Comparison of ENCODE assay signal across 8 cellular contexts in genomic region chr16:66933776-66934137, GRCh38. TPM values are rescaled to one million over a fixed set of nuclear protein-coding genes. Genes with fewer than 3 reads are reported as not detected.
DNase-seq lines count a peak whose midpoint lies in the region; ATAC-seq and TF ChIP-seq lines count a peak whose summit lies in the region.

No MANE protein-coding gene starts in this region.

- H3K36me3 Mint-ChIP-seq in Calu3 (ENCODE audit: insufficient read depth, unreplicated experiment): peaks cover 52% of the 10 kb centered on the region
- H3K36me3 Mint-ChIP-seq in activated CD4-positive, alpha-beta memory T cell treated with anti-CD3 and anti-CD28 coated beads, Interleukin-2, amount 10 ng/mL, durations not matched to agents 7 days and 5 days (ENCODE audit: low read depth): peaks cover 37% of the 10 kb centered on the region

- H3K27me3 ChIP-seq in skeletal muscle satellite cell (ENCODE audit: control insufficient read depth, insufficient read depth, low read length): no peaks in the 10 kb centered on the region

- H3K4me2 ChIP-seq in skeletal muscle satellite cell (ENCODE audit: low read length): peak overlapping the region; percentile 95

- peak overlapping the region; percentile 74 for H3K27ac Mint-ChIP-seq in Calu3 (ENCODE audit: unreplicated experiment)
- H3K27ac Mint-ChIP-seq in activated CD4-positive, alpha-beta memory T cell treated with anti-CD3 and anti-CD28 coated beads, Interleukin-2, amount 10 ng/mL, durations not matched to agents 7 days and 5 days: peak overlapping the region; percentile 94

- peaks cover 18% of the 10 kb centered on the region for H3K4me1 ChIP-seq in skeletal muscle satellite cell (ENCODE audit: control insufficient read depth, insufficient read depth, low read length)

- no peaks in the 10 kb centered on the region for H3K9me3 ChIP-seq in skeletal muscle satellite cell (replicated peaks; ENCODE audit: low read length)

- peaks cover 55% of the 10 kb centered on the region for H3K4me1 Mint-ChIP-seq in Calu3 (ENCODE audit: low read depth, unreplicated experiment)
- H3K4me1 Mint-ChIP-seq in activated CD4-positive, alpha-beta memory T cell treated with anti-CD3 and anti-CD28 coated beads, Interleukin-2, amount 10 ng/mL, durations not matched to agents 7 days and 5 days: peaks cover 57% of the 10 kb centered on the region

- H3K4me3 Mint-ChIP-seq in Calu3 (ENCODE audit: low read depth, unreplicated experiment): peak overlapping the region; percentile 92
- H3K4me3 Mint-ChIP-seq in activated CD4-positive, alpha-beta memory T cell treated with anti-CD3 and anti-CD28 coated beads, Interleukin-2, amount 10 ng/mL, durations not matched to agents 7 days and 5 days: peak overlapping the region; percentile 98

- peak overlapping the region; percentile 100 for H3K9ac ChIP-seq in skeletal muscle satellite cell (ENCODE audit: low read depth, low read length)

- POLR2A ChIA-PET in activated CD4-positive, alpha-beta memory T cell treated with anti-CD3 and anti-CD28 coated beads, Interleukin-2, amount 10 ng/mL, durations not matched to agents 7 days and 5 days (lab: Charles Lee): interaction anchor here (0.6 to 2.5 kb wide), 16 partner anchors 9 to 314 kb away, joined by 3 to 11 read pairs (median 3); partner anchors contain the start of genes CDH16, FHOD1 and PDP2

- H3K9me3 Mint-ChIP-seq in Calu3 (ENCODE audit: low read depth, unreplicated experiment): no peaks in the 10 kb centered on the region
- no peaks in the 10 kb centered on the region for H3K9me3 Mint-ChIP-seq in activated CD4-positive, alpha-beta memory T cell treated with anti-CD3 and anti-CD28 coated beads, Interleukin-2, amount 10 ng/mL, durations not matched to agents 7 days and 5 days

- no peaks in the 10 kb centered on the region for H3K27me3 Mint-ChIP-seq in Calu3 (ENCODE audit: unreplicated experiment)
- no peaks in the 10 kb centered on the region for H3K27me3 Mint-ChIP-seq in activated CD4-positive, alpha-beta memory T cell treated with anti-CD3 and anti-CD28 coated beads, Interleukin-2, amount 10 ng/mL, durations not matched to agents 7 days and 5 days

- ATAC-seq in HG03095 (IDR thresholded peaks at IDR 0.05; ENCODE audit: unreplicated experiment): peak; percentile 13
- no peak for ATAC-seq in HG03520 (IDR thresholded peaks at IDR 0.05; ENCODE audit: unreplicated experiment)

- no peak for DNase-seq in Calu3
- DNase-seq in activated CD4-positive, alpha-beta memory T cell treated with anti-CD3 and anti-CD28 coated beads, Interleukin-2, amount 10 ng/mL, durations not matched to agents 7 days and 5 days: peak; percentile 58
- no peak for DNase-seq in foreskin fibroblast
- no peak for DNase-seq in NCI-H1436 (lab: John Stamatoyannopoulos, UW)
- DNase-seq in SHP77 treated with DMSO at 0.1 percent for 48 hours (lab: John Stamatoyannopoulos, UW): no peak

- CTCF ChIA-PET in Calu3 (lab: Charles Lee): no interaction called here
- CTCF ChIA-PET in activated CD4-positive, alpha-beta memory T cell treated with anti-CD3 and anti-CD28 coated beads, Interleukin-2, amount 10 ng/mL, durations not matched to agents 7 days and 5 days (lab: Charles Lee): interaction anchor here (1.0 to 2.2 kb wide), 7 partner anchors 10 to 222 kb away, joined by 3 to 8 read pairs (median 3); partner anchors contain the start of gene NAE1

- H3K36me3 ChIP-seq in skeletal muscle satellite cell (ENCODE audit: insufficient read depth, low read length): peaks cover 22% of the 10 kb centered on the region

- intact Hi-C loops in Calu3 (cut with micrococcal nuclease; ENCODE audit: unreplicated experiment): no loop called here

- TSS peak; percentile 75 for BruUV-seq in Calu3 (replicated peaks; lab: Mats Ljungman, UMichigan)

- H3K4me3 ChIP-seq in foreskin fibroblast (ENCODE audit: low read depth in 1 of 2, low read length in 2 of 2): peak overlapping the region; percentile 99
- H3K4me3 ChIP-seq in skeletal muscle satellite cell (ENCODE audit: low read length): peak overlapping the region; percentile 100

- TF ChIP-seq CTCF in Calu3 (IDR thresholded peaks at IDR 0.05; ENCODE audit: unreplicated experiment) (no peak), foreskin fibroblast (IDR thresholded peaks at IDR 0.05; ENCODE audit: low read depth, low read length) (no peak)

RNA-seq across cellular contexts. Expression of gene CIAO2B, which starts 0.4 kb away (rescaled TPM):
- 121 and 126 TPM in 2 replicates for total RNA-seq in Calu3 (2022)
- total RNA-seq in activated CD4-positive, alpha-beta memory T cell treated with anti-CD3 and anti-CD28 coated beads, Interleukin-2, amount 10 ng/mL, durations not matched to agents 7 days and 5 days: 100 to 1,000 TPM; 116 to 121 TPM
- 180 and 183 TPM in 2 replicates for total RNA-seq in skeletal muscle satellite cell (2012; rRNA removed)

RNA-seq across cellular contexts. Expression of gene CES2, which starts 1.6 kb away (rescaled TPM):
- 58.7 and 61.1 TPM in 2 replicates for total RNA-seq in Calu3 (2022)
- total RNA-seq in activated CD4-positive, alpha-beta memory T cell treated with anti-CD3 and anti-CD28 coated beads, Interleukin-2, amount 10 ng/mL, durations not matched to agents 7 days and 5 days: 10 to 100 TPM; 32.9 to 33.5 TPM
- total RNA-seq in skeletal muscle satellite cell (2012; rRNA removed): 24.2 and 27.9 TPM in 2 replicates

RNA-seq across cellular contexts. Expression of gene RRAD, which starts 8.4 kb away (rescaled TPM):
- total RNA-seq in Calu3 (2022): 1.3 and 2.2 TPM in 2 replicates
- 1 to 10 TPM; 1.0 to 1.3 TPM for total RNA-seq in activated CD4-positive, alpha-beta memory T cell treated with anti-CD3 and anti-CD28 coated beads, Interleukin-2, amount 10 ng/mL, durations not matched to agents 7 days and 5 days
- total RNA-seq in skeletal muscle satellite cell (2012; rRNA removed): 3.0 and 5.9 TPM in 2 replicates

RNA-seq across cellular contexts. Expression of gene CDH16, which starts 15.1 kb away (rescaled TPM):
- total RNA-seq in Calu3 (2022): not detected in 2 replicates
- total RNA-seq in activated CD4-positive, alpha-beta memory T cell treated with anti-CD3 and anti-CD28 coated beads, Interleukin-2, amount 10 ng/mL, durations not matched to agents 7 days and 5 days: not detected
- total RNA-seq in skeletal muscle satellite cell (2012; rRNA removed): not detected in 2 replicates

RNA-seq across cellular contexts. Expression of gene CES3, which starts 27.3 kb away (rescaled TPM):
- total RNA-seq in Calu3 (2022): 0.64 and 2.5 TPM in 2 replicates
- total RNA-seq in activated CD4-positive, alpha-beta memory T cell treated with anti-CD3 and anti-CD28 coated beads, Interleukin-2, amount 10 ng/mL, durations not matched to agents 7 days and 5 days: 1 to 10 TPM; 6.1 to 6.3 TPM
- under 0.01 TPM in 1 of 2 replicates, not detected in the other for total RNA-seq in skeletal muscle satellite cell (2012; rRNA removed)
